21 cellular contexts compared by ENCODE assay signal in the genomic region with DNA sequence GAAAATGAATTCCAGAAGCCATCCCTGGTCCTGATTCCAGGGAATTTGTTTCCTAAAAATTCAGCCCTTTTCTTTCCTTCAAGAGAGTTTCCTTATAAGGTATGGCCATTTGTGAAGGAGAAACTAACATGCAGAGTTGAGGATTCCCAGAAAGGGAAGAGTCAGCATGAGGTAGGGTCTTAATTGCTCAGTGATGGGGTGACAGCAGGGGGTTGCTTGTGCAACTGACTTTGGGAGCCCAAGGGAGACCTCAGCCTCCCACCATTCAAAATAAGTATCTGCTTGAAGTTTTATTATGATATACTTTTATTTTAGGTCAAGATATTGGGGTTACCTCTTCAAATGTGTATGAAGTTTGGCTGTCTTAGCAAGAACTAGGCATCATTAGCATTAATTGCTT.
"Had no signal": no experiment of that assay in that cellular context is flagged by ENCODE, and none has a peak within 500 bp of the region (broad histone marks: within the 10 kb centered on the region; RNA-seq: fewer than 3 reads in every experiment).

No MANE protein-coding gene starts in this region.

- H3K4me3 Mint-ChIP-seq: dendritic cell treated with granulocyte-macrophage colony-stimulating factor and Interleukin-4, amounts not matched to agents 40 ng/mL and 50 ng/mL, for 4 days; natural killer cell; neural crest cell had no signal

- H3K27ac ChIP-seq: hepatocyte, ovary, right atrium auricular region, sigmoid colon, stomach, thoracic aorta, transverse colon had no signal

- H3K9me3 ChIP-seq: ovary had no signal

- H3K36me3 ChIP-seq: ovary, right atrium auricular region, sigmoid colon, stomach, thoracic aorta, transverse colon had no signal

- H3K4me1 ChIP-seq: right atrium auricular region, sigmoid colon, stomach, transverse colon had no signal

- H3K4me3 ChIP-seq: hepatocyte, ovary, right atrium auricular region, sigmoid colon, skin epidermis, stomach, thoracic aorta, transverse colon had no signal

- H3K27ac Mint-ChIP-seq: dendritic cell treated with granulocyte-macrophage colony-stimulating factor and Interleukin-4, amounts not matched to agents 40 ng/mL and 50 ng/mL, for 4 days; natural killer cell had no signal

- H3K27me3 ChIP-seq: hepatocyte, ovary, right atrium auricular region, sigmoid colon, stomach, transverse colon had no signal

- H3K79me2 ChIP-seq: hepatocyte had no signal

- H3K27me3 Mint-ChIP-seq: dendritic cell treated with granulocyte-macrophage colony-stimulating factor and Interleukin-4, amounts not matched to agents 40 ng/mL and 50 ng/mL, for 4 days had no signal

- H3K4me1 Mint-ChIP-seq: natural killer cell, neural crest cell had no signal

- DNase-seq: cerebellar nuclear complex; erythroblast; foreskin melanocyte; head of caudate nucleus; kidney; left colon; natural killer cell; nucleus accumbens; ovary; sigmoid colon; stimulated activated CD4-positive, alpha-beta T cell treated with anti-CD3 and anti-CD28 coated beads, Interleukin-12 subunit alpha, Interleukin-12 subunit beta, amount 100 ng/mL, for 4 hours; stimulated activated naive CD4-positive, alpha-beta T cell; stomach; substantia nigra; transverse colon had no signal

- H3K36me3 Mint-ChIP-seq: natural killer cell had no signal

- H3K4me2 ChIP-seq: hepatocyte had no signal
